1 cellular context compared by ENCODE assay signal in the genomic region with DNA sequence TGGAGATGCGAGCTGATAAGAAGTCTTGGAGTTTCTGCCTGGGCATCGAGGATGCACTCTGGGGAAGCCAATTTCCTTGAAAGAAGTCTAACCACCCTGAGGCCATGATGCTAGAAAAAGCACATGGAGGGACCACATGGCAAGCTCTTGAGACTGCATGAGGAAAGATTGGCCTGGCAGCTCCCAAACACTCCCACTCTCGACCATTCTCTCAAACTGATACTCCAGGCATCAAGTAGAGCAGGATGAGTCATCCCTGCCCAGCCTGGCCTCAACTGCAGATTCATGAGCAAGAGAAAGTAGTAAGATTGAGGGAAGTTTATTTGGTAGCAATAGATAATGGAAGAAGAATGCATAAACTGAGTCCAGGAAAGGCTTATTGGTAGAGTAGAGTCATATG.
A peak's percentile ranks its signal among the peaks of the same experiment; 100 is the strongest.
TF ChIP-seq lines count a peak whose summit lies in the region.

No MANE protein-coding gene starts in this region.

TF ChIP-seq in IMR-90, 13 proteins besides CTCF, POLR2A, EP300 and RAD21:
- TF ChIP-seq MAFK (IDR thresholded peaks at IDR 0.05; ENCODE audit: low read depth, low read length) (no peak), MAZ (IDR thresholded peaks at IDR 0.05; ENCODE audit: borderline replicate concordance, low read depth, low read length) (no peak), FOS (IDR thresholded peaks at IDR 0.05; ENCODE audit: low read depth, low read length) (peak; percentile 87), MXI1 (IDR thresholded peaks at IDR 0.05; ENCODE audit: borderline replicate concordance, low read depth, low read length) (no peak)
- TF ChIP-seq, protein P1, sequence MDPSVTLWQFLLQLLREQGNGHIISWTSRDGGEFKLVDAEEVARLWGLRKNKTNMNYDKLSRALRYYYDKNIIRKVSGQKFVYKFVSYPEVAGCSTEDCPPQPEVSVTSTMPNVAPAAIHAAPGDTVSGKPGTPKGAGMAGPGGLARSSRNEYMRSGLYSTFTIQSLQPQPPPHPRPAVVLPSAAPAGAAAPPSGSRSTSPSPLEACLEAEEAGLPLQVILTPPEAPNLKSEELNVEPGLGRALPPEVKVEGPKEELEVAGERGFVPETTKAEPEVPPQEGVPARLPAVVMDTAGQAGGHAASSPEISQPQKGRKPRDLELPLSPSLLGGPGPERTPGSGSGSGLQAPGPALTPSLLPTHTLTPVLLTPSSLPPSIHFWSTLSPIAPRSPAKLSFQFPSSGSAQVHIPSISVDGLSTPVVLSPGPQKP (IDR thresholded peaks at IDR 0.05; ENCODE audit: borderline replicate concordance, low read depth, low read length): no peak
- TF ChIP-seq, protein P2, sequence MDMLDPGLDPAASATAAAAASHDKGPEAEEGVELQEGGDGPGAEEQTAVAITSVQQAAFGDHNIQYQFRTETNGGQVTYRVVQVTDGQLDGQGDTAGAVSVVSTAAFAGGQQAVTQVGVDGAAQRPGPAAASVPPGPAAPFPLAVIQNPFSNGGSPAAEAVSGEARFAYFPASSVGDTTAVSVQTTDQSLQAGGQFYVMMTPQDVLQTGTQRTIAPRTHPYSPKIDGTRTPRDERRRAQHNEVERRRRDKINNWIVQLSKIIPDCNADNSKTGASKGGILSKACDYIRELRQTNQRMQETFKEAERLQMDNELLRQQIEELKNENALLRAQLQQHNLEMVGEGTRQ (IDR thresholded peaks at IDR 0.05; ENCODE audit: low read depth, low read length): no peak
